Comparison of ENCODE assay signal across 26 cellular contexts in the genomic region with DNA sequence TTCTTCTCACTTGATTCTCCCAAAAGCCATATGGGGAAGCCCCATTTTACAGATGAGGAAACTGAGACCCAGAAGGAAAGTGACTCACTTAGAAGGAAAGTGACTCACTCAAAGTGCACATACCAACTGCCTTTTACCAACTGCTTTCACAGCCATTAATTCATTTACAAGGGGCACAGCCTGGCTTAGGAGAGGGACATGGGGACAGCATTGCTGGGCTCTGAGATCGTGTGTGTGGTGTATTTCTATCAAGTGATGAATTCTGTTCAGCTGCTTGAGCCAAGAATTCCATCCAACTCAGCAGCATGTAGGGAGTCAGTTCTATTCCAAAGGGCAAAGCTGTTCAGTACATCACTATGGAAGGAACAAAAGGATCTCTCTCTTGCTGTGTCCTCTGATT. TPM values are rescaled to one million over a fixed set of nuclear protein-coding genes. Genes with fewer than 3 reads are reported as not detected.
A peak's percentile ranks its signal among the peaks of the same experiment; 100 is the strongest.
DNase-seq lines count a peak whose midpoint lies in the region; ATAC-seq and TF ChIP-seq lines count a peak whose summit lies in the region.
"Had no signal": no experiment of that assay in that cellular context is flagged by ENCODE, and none has a peak within 500 bp of the region (broad histone marks: within the 10 kb centered on the region; RNA-seq: fewer than 3 reads in every experiment).

No MANE protein-coding gene starts in this region.

- peaks cover 0 to 18% (median 14%) of the 10 kb centered on the region in 6 donors for H3K4me1 ChIP-seq in spleen
- H3K4me1 ChIP-seq: body of pancreas had no signal

- peaks cover 4% of the 10 kb centered on the region for H3K27me3 Mint-ChIP-seq in activated CD4-positive, alpha-beta T cell treated with anti-CD3 and anti-CD28 coated beads for 36 hours

- no peak overlapping the region for H3K4me3 ChIP-seq in spleen
- H3K4me3 ChIP-seq: body of pancreas, colonic mucosa, MG63, smooth muscle cell, suprapubic skin had no signal

- H3K4me1 Mint-ChIP-seq in activated CD4-positive, alpha-beta T cell treated with anti-CD3 and anti-CD28 coated beads for 36 hours, result peaks cover 9% of the 10 kb centered on the region

- 47 to 71% (median 54%) methylated on average over 1 of the region's 1 CpG for WGBS in spleen, 5 donors

- intact Hi-C loops in activated CD4-positive, alpha-beta T cell treated with anti-CD3 and anti-CD28 coated beads for 36 hours (cut with DNase I, micrococcal nuclease), result no loop called here
- intact Hi-C loops in spleen (cut with DNase I; ENCODE audit: low total_unique reads), result no loop called here

- H3K36me3 ChIP-seq in spleen, result no peaks in the 10 kb centered on the region
- H3K36me3 ChIP-seq: BE2C, colonic mucosa, MG63, suprapubic skin had no signal

- H3K36me3 Mint-ChIP-seq in activated CD4-positive, alpha-beta T cell treated with anti-CD3 and anti-CD28 coated beads for 36 hours (ENCODE audit: low read depth), result no peaks in the 10 kb centered on the region
- H3K36me3 Mint-ChIP-seq: WTC11 had no signal

- no peak for TF ChIP-seq POLR2A in spleen (IDR thresholded peaks at IDR 0.05)

- DNase-seq in activated CD4-positive, alpha-beta T cell treated with anti-CD3 and anti-CD28 coated beads for 36 hours, result no peak
- no peak for DNase-seq in activated CD4-positive, alpha-beta T cell treated with anti-CD3 and anti-CD28 coated beads for 1 hour
- DNase-seq in ELR (ENCODE audit: low read depth) (peak; percentile 7), SW480 (ENCODE audit: low spot score) (peak; percentile 20), foreskin melanocyte (peak; percentile 13), spleen (no peak), NCI-H1092 (lab: John Stamatoyannopoulos, UW) (no peak)
- DNase-seq: activated CD4-positive, alpha-beta T cell treated with anti-CD3 and anti-CD28 coated beads, Interleukin-2, amount 50 U/mL, for 4 hours; BE2C; body of pancreas; colonic mucosa; effector memory CD8-positive, alpha-beta T cell; HCEC 1CT; kidney; mammary epithelial cell; MG63; naive B cell; NCI-H1436 treated with DMSO at 0.1 percent for 48 hours; NCI-H446 treated with DMSO at 0.1 percent for 48 hours; T1000 had no signal

- H3K9me3 Mint-ChIP-seq in activated CD4-positive, alpha-beta T cell treated with anti-CD3 and anti-CD28 coated beads for 36 hours (ENCODE audit: low read depth), result no peaks in the 10 kb centered on the region
- H3K9me3 Mint-ChIP-seq: activated T-helper 1 cell treated with anti-CD3 and anti-CD28 coated beads, Interleukin-12 subunit alpha, Interleukin-12 subunit beta, Interleukin-2, Interleukin-4 antibody, amounts not matched to agents 30 ng/mL and 10 ng/mL and 1 ng/mL, durations not matched to agents 14 hours and 24 hours and 36 hours; effector memory CD8-positive, alpha-beta T cell had no signal

- no peak for TF ChIP-seq CTCF in spleen (IDR thresholded peaks at IDR 0.05 in 8 of 11, conservative IDR thresholded peaks at IDR 0.05 in 3 of 11)

- ATAC-seq in activated CD4-positive, alpha-beta T cell treated with anti-CD3 and anti-CD28 coated beads for 36 hours, result peak; percentile 66
- no peak for ATAC-seq in HG03159 (IDR thresholded peaks at IDR 0.05; ENCODE audit: unreplicated experiment)
- ATAC-seq: body of pancreas; effector memory CD8-positive, alpha-beta T cell; esophagus mucosa; WTC11 had no signal

- CTCF ChIA-PET in activated CD4-positive, alpha-beta T cell treated with anti-CD3 and anti-CD28 coated beads for 36 hours (lab: Charles Lee), result no interaction called here

- no peak overlapping the region for H3K4me3 Mint-ChIP-seq in activated CD4-positive, alpha-beta T cell treated with anti-CD3 and anti-CD28 coated beads for 36 hours
- H3K4me3 Mint-ChIP-seq: activated T-helper 1 cell treated with anti-CD3 and anti-CD28 coated beads, Interleukin-12 subunit alpha, Interleukin-12 subunit beta, Interleukin-2, Interleukin-4 antibody, amounts not matched to agents 30 ng/mL and 10 ng/mL and 1 ng/mL, durations not matched to agents 14 hours and 24 hours and 36 hours; effector memory CD8-positive, alpha-beta T cell; naive B cell; WTC11 had no signal

- no peak overlapping the region for H3K27ac Mint-ChIP-seq in activated CD4-positive, alpha-beta T cell treated with anti-CD3 and anti-CD28 coated beads for 36 hours
- H3K27ac Mint-ChIP-seq: activated T-helper 1 cell treated with anti-CD3 and anti-CD28 coated beads, Interleukin-12 subunit alpha, Interleukin-12 subunit beta, Interleukin-2, Interleukin-4 antibody, amounts not matched to agents 30 ng/mL and 10 ng/mL and 1 ng/mL, durations not matched to agents 14 hours and 24 hours and 36 hours; effector memory CD8-positive, alpha-beta T cell; naive B cell; WTC11 had no signal

- H3K27ac ChIP-seq in spleen, result no peak overlapping the region
- H3K27ac ChIP-seq: body of pancreas, colonic mucosa, suprapubic skin had no signal

- no peaks in the 10 kb centered on the region for H3K9me3 ChIP-seq in spleen
- H3K9me3 ChIP-seq: BE2C, body of pancreas, colonic mucosa, MG63, suprapubic skin had no signal

- H3K27me3 ChIP-seq in spleen (replicated peaks in 1 of 7), result peaks cover 0 to 14% (median 0%) of the 10 kb centered on the region in 7 donors
- H3K27me3 ChIP-seq: BE2C, body of pancreas, colonic mucosa, MG63, suprapubic skin had no signal

- POLR2A ChIA-PET in activated CD4-positive, alpha-beta T cell treated with anti-CD3 and anti-CD28 coated beads for 36 hours (lab: Charles Lee), result no interaction called here

RNA-seq across cellular contexts. Expression of gene PAK1, which starts 23.5 kb away (rescaled TPM):
- 10 to 100 TPM; 38.2 to 43.9 TPM for total RNA-seq in activated CD4-positive, alpha-beta T cell treated with anti-CD3 and anti-CD28 coated beads for 36 hours
- 10 to 100 TPM; 31.0 to 76.5 (median 43.1) TPM for total RNA-seq in spleen
- polyA plus RNA-seq in spleen, result 10 to 100 TPM in 2 of 3 donors, 1 to 10 TPM in 1; 9.3 to 16.4 (median 11.0) TPM

Comparison
In these comparisons a context has a peak if more than half of its experiments do, and no peak if none do; other contexts are left out.
1. DNase-seq: peak in ELR (single experiment), SW480 (single experiment) and foreskin melanocyte (single experiment); none in activated CD4-positive, alpha-beta T cell treated with anti-CD3 and anti-CD28 coated beads for 36 hours (single experiment), activated CD4-positive, alpha-beta T cell treated with anti-CD3 and anti-CD28 coated beads for 1 hour (single experiment), spleen (single experiment) and NCI-H1092 (single experiment).